ENCODE assay signal across 8 cellular contexts in genomic region chr6:30685977-30686907, GRCh38. TPM values are rescaled to one million over a fixed set of nuclear protein-coding genes. Genes with fewer than 3 reads are reported as not detected.
A peak's percentile ranks its signal among the peaks of the same experiment; 100 is the strongest.
DNase-seq lines count a peak whose midpoint lies in the region; ATAC-seq and TF ChIP-seq lines count a peak whose summit lies in the region.

A gene with protein sequence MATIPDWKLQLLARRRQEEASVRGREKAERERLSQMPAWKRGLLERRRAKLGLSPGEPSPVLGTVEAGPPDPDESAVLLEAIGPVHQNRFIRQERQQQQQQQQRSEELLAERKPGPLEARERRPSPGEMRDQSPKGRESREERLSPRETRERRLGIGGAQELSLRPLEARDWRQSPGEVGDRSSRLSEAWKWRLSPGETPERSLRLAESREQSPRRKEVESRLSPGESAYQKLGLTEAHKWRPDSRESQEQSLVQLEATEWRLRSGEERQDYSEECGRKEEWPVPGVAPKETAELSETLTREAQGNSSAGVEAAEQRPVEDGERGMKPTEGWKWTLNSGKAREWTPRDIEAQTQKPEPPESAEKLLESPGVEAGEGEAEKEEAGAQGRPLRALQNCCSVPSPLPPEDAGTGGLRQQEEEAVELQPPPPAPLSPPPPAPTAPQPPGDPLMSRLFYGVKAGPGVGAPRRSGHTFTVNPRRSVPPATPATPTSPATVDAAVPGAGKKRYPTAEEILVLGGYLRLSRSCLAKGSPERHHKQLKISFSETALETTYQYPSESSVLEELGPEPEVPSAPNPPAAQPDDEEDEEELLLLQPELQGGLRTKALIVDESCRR (minus strand): TSS chr6:30686645. CDS start chr6:30686018, 627 bp downstream.

- H3K27ac ChIP-seq in SU-DHL-6 (ENCODE audit: low read depth, low read length) (peak within 1 kb of the TSS; percentile 94), heart left ventricle (peak within 1 kb of the TSS; percentile 92 to 100 (median 98)), upper lobe of left lung (peak within 1 kb of the TSS; percentile 99 to 100 (median 99))

- no peaks in the 10 kb centered on the region for H3K9me3 ChIP-seq in SU-DHL-6 (ENCODE audit: insufficient read depth, low read length)
- no peaks in the 10 kb centered on the region for H3K9me3 ChIP-seq in heart left ventricle
- H3K9me3 ChIP-seq in upper lobe of left lung: no peaks in the 10 kb centered on the region

- H3K4me1 ChIP-seq in heart left ventricle: peaks cover 4 to 83% (median 50%) of the 10 kb centered on the region in 12 donors
- H3K4me1 ChIP-seq in upper lobe of left lung: peaks cover 33 to 58% (median 51%) of the 10 kb centered on the region in 4 donors

- peak in 1 of 4 donors; percentile 11 for TF ChIP-seq EP300 in upper lobe of left lung (IDR thresholded peaks at IDR 0.05)

- peak within 1 kb of the TSS; percentile 92 for H3K4me2 ChIP-seq in SU-DHL-6 (ENCODE audit: low read depth, low read length, poor library complexity, severe bottlenecking)

- POLR2A ChIA-PET in activated naive CD8-positive, alpha-beta T cell treated with anti-CD3 and anti-CD28 coated beads, Interleukin-2, amount 10 ng/mL, durations not matched to agents 7 days and 5 days (lab: Charles Lee): interaction anchor here (1.0 to 16.6 kb wide), 7 partner anchors 12 to 71 kb away, joined by 4 to 512 read pairs (median 13); partner anchors contain the start of genes DHX16, MDC1, MRPS18B and PPP1R10

- peaks cover 67% of the 10 kb centered on the region for H3F3A ChIP-seq in SU-DHL-6 (ENCODE audit: insufficient read depth)

- no peak for TF ChIP-seq CTCF in SU-DHL-6 (IDR thresholded peaks at IDR 0.05; ENCODE audit: insufficient read depth, low read length, poor library complexity, severe bottlenecking)
- no peak for TF ChIP-seq CTCF in heart left ventricle (IDR thresholded peaks at IDR 0.05)
- no peak for TF ChIP-seq CTCF in progenitor cell of endocrine pancreas (IDR thresholded peaks at IDR 0.05; ENCODE audit: unreplicated experiment)
- TF ChIP-seq CTCF in upper lobe of left lung (IDR thresholded peaks at IDR 0.05): peak in 2 of 6 experiments; percentile 6 to 10

- H3K27me3 ChIP-seq in SU-DHL-6 (ENCODE audit: low read length) (no peaks in the 10 kb centered on the region), heart left ventricle (no peaks in the 10 kb centered on the region), upper lobe of left lung (no peaks in the 10 kb centered on the region)

- peak within 1 kb of the TSS; percentile 82 for H3K9ac ChIP-seq in SU-DHL-6 (ENCODE audit: low read length)

- peaks cover 35% of the 10 kb centered on the region for H3K4me1 Mint-ChIP-seq in activated naive CD8-positive, alpha-beta T cell treated with anti-CD3 and anti-CD28 coated beads, Interleukin-2, amount 10 ng/mL, durations not matched to agents 7 days and 5 days
- H3K4me1 Mint-ChIP-seq in progenitor cell of endocrine pancreas (ENCODE audit: low read depth): peaks cover 51% of the 10 kb centered on the region

- H3K9me2 ChIP-seq in SU-DHL-6 (replicated peaks; ENCODE audit: insufficient read depth, low read length): no peaks in the 10 kb centered on the region

- peak within 1 kb of the TSS; percentile 91 for H3K4me3 Mint-ChIP-seq in activated naive CD8-positive, alpha-beta T cell treated with anti-CD3 and anti-CD28 coated beads, Interleukin-2, amount 10 ng/mL, durations not matched to agents 7 days and 5 days
- peak within 1 kb of the TSS; percentile 89 for H3K4me3 Mint-ChIP-seq in progenitor cell of endocrine pancreas (ENCODE audit: low read depth)

- 3 to 4% (median 3%) methylated on average over 34 to 42 of the region's 42 CpGs for WGBS in heart left ventricle, 4 donors
- 2 to 5% methylated on average over 17 to 25 of the region's 42 CpGs for WGBS in upper lobe of left lung, 2 donors

- peak within 1 kb of the TSS; percentile 99 for H3K27ac Mint-ChIP-seq in activated naive CD8-positive, alpha-beta T cell treated with anti-CD3 and anti-CD28 coated beads, Interleukin-2, amount 10 ng/mL, durations not matched to agents 7 days and 5 days
- H3K27ac Mint-ChIP-seq in progenitor cell of endocrine pancreas: peak within 1 kb of the TSS; percentile 93

- ATAC-seq in HG02852 (IDR thresholded peaks at IDR 0.05; ENCODE audit: unreplicated experiment): peak; percentile 15
- ATAC-seq in activated naive CD8-positive, alpha-beta T cell treated with anti-CD3 and anti-CD28 coated beads, Interleukin-2, amount 10 ng/mL, durations not matched to agents 7 days and 5 days (ENCODE audit: low read depth): peak; percentile 29
- peak; percentile 50 to 64 (median 60) for ATAC-seq in heart left ventricle
- peak; percentile 70 to 75 for ATAC-seq in upper lobe of left lung (ENCODE audit: low FRiP score in 2 of 2)
- no peak for ATAC-seq in HG03342 (IDR thresholded peaks at IDR 0.05; ENCODE audit: unreplicated experiment)

- H3K36me3 Mint-ChIP-seq in activated naive CD8-positive, alpha-beta T cell treated with anti-CD3 and anti-CD28 coated beads, Interleukin-2, amount 10 ng/mL, durations not matched to agents 7 days and 5 days: peaks cover 45% of the 10 kb centered on the region
- H3K36me3 Mint-ChIP-seq in progenitor cell of endocrine pancreas (ENCODE audit: insufficient read depth): peaks cover 1% of the 10 kb centered on the region

- H3K27me3 Mint-ChIP-seq in activated naive CD8-positive, alpha-beta T cell treated with anti-CD3 and anti-CD28 coated beads, Interleukin-2, amount 10 ng/mL, durations not matched to agents 7 days and 5 days: no peaks in the 10 kb centered on the region
- H3K27me3 Mint-ChIP-seq in progenitor cell of endocrine pancreas: no peaks in the 10 kb centered on the region

- peaks cover 59% of the 10 kb centered on the region for H3K79me2 ChIP-seq in SU-DHL-6 (ENCODE audit: insufficient read depth, low read length)

- TF ChIP-seq POLR2A in heart left ventricle (IDR thresholded peaks at IDR 0.05) (peak in 1 of 2 donors; percentile 35), upper lobe of left lung (IDR thresholded peaks at IDR 0.05) (peak in 2 of 4 donors; percentile 57 to 78)

- H4K20me1 ChIP-seq in SU-DHL-6 (ENCODE audit: low read depth, low read length): no peaks in the 10 kb centered on the region

- intact Hi-C loops in heart left ventricle (cut with DNase I): loop anchor here in 5 of 10 donors (2.0 to 10.0 kb wide), 3 partner anchors 35 to 399 kb away; partner anchors contain the start of genes TUBB (in 4 of the 5) and DDR1 (in 1 of the 5)

- no peaks in the 10 kb centered on the region for H3K36me3 ChIP-seq in SU-DHL-6 (ENCODE audit: low read length)
- peaks cover 0 to 17% (median 0%) of the 10 kb centered on the region in 9 donors for H3K36me3 ChIP-seq in heart left ventricle
- H3K36me3 ChIP-seq in upper lobe of left lung: peaks cover 0 to 2% (median 0%) of the 10 kb centered on the region in 4 donors

- no peaks in the 10 kb centered on the region for H3K9me3 Mint-ChIP-seq in activated naive CD8-positive, alpha-beta T cell treated with anti-CD3 and anti-CD28 coated beads, Interleukin-2, amount 10 ng/mL, durations not matched to agents 7 days and 5 days
- no peaks in the 10 kb centered on the region for H3K9me3 Mint-ChIP-seq in progenitor cell of endocrine pancreas (ENCODE audit: low read depth)

- H3K4me3 ChIP-seq in SU-DHL-6 (ENCODE audit: insufficient read depth, low read length, poor library complexity, severe bottlenecking) (peak within 1 kb of the TSS; percentile 91), heart left ventricle (peak within 1 kb of the TSS; percentile 52 to 96 (median 74)), upper lobe of left lung (peak within 1 kb of the TSS; percentile 70 to 87 (median 80))

- H2AFZ ChIP-seq in SU-DHL-6 (ENCODE audit: low read depth, low read length, severe bottlenecking): peak within 1 kb of the TSS; percentile 49

- DNase-seq in DMS114 treated with DMSO at 0.1 percent for 48 hours (lab: John Stamatoyannopoulos, UW; ENCODE audit: unreplicated experiment): peak; percentile 58
- peak; percentile 87 for DNase-seq in activated naive CD8-positive, alpha-beta T cell treated with anti-CD3 and anti-CD28 coated beads, Interleukin-2, amount 10 ng/mL, durations not matched to agents 7 days and 5 days
- peak; percentile 89 to 92 (median 90) for DNase-seq in heart left ventricle
- DNase-seq in progenitor cell of endocrine pancreas (ENCODE audit: low spot score, unreplicated experiment): peak; percentile 21
- peak; percentile 89 to 95 for DNase-seq in upper lobe of left lung

RNA-seq across cellular contexts. Expression of the gene that starts here (rescaled TPM):
- 100 to 1,000 TPM; 245 to 251 TPM for total RNA-seq in activated naive CD8-positive, alpha-beta T cell treated with anti-CD3 and anti-CD28 coated beads, Interleukin-2, amount 10 ng/mL, durations not matched to agents 7 days and 5 days
- total RNA-seq in heart left ventricle (10 to 100 TPM; 11.9 to 77.2 (median 18.5) TPM), progenitor cell of endocrine pancreas (22.5 and 25.4 TPM in 2 replicates), upper lobe of left lung (100 to 1,000 TPM in 1 of 6 donors, 10 to 100 TPM in 5; 23.5 to 103 (median 60.8) TPM)
- 10 to 100 TPM; 19.4 to 21.8 TPM for polyA plus RNA-seq in heart left ventricle

Comparison
In these comparisons a context has a peak if more than half of its experiments do, and no peak if none do; other contexts are left out.
1. DNase-seq: peak in every context shown above with its lines; median percentile 92 in upper lobe of left lung; 90 in heart left ventricle; 87 in activated naive CD8-positive, alpha-beta T cell treated with anti-CD3 and anti-CD28 coated beads, Interleukin-2, amount 10 ng/mL, durations not matched to agents 7 days and 5 days; 58 in DMS114 treated with DMSO at 0.1 percent for 48 hours; 21 in progenitor cell of endocrine pancreas.